In the genomic region with DNA sequence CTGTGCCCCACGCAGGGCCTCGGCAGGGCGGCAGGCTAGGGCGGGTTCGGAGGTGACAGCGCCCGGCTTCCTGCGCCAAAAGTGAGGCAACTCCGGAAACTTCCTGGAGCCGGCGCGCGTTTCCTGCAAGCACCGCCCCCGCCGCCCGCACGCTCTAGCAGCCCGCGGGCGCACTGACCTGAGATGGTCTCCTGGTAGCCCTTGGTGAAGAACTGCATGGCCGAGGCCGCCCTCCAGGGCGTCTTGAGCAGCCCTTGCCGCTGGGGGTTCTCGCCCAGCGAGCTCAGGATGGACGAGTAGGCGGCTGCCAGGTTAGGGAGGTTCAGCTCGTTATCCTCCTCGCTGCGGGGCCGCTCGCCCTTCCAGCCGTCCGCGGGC, we compare ENCODE assay signal across 8 cellular contexts. TPM values are rescaled to one million over a fixed set of nuclear protein-coding genes. Genes with fewer than 3 reads are reported as not detected.
DNase-seq lines count a peak whose midpoint lies in the region; ATAC-seq and TF ChIP-seq lines count a peak whose summit lies in the region.

No MANE protein-coding gene starts in this region.

- TF ChIP-seq POLR2A in testis (IDR thresholded peaks at IDR 0.05): no peak

- H3K27me3 Mint-ChIP-seq in CD8-positive, alpha-beta memory T cell: no peaks in the 10 kb centered on the region
- no peaks in the 10 kb centered on the region for H3K27me3 Mint-ChIP-seq in activated T-cell treated with anti-CD3 and anti-CD28 coated beads, Interleukin-2, amount 50 U/mL, for 72 hours (ENCODE audit: low read depth)

- H3K4me3 Mint-ChIP-seq in CD8-positive, alpha-beta memory T cell: peak overlapping the region; percentile 89 to 99 (median 91)
- H3K4me3 Mint-ChIP-seq in activated T-cell treated with anti-CD3 and anti-CD28 coated beads, Interleukin-2, amount 50 U/mL, for 72 hours: peak overlapping the region; percentile 88 to 98

- H3K36me3 ChIP-seq in CD8-positive, alpha-beta memory T cell (ENCODE audit: insufficient read depth, low read length): no peaks in the 10 kb centered on the region
- no peaks in the 10 kb centered on the region for H3K36me3 ChIP-seq in OCI-LY7 (ENCODE audit: insufficient read depth, low read length)
- no peaks in the 10 kb centered on the region for H3K36me3 ChIP-seq in neuron (ENCODE audit: insufficient read depth, low read length)
- no peaks in the 10 kb centered on the region for H3K36me3 ChIP-seq in testis (ENCODE audit: low read depth, missing control alignments)

- TF ChIP-seq CTCF in OCI-LY7 (conservative IDR thresholded peaks at IDR 0.05; ENCODE audit: low read length) (0 out of 2 replicates have a peak, but pooled peaks have one; percentile 13), testis (IDR thresholded peaks at IDR 0.05) (no peak)

- H3K27ac Mint-ChIP-seq in CD8-positive, alpha-beta memory T cell: peak overlapping the region; percentile 67 to 95 (median 93)
- no peak overlapping the region for H3K27ac Mint-ChIP-seq in activated T-cell treated with anti-CD3 and anti-CD28 coated beads, Interleukin-2, amount 50 U/mL, for 72 hours

- H3K79me2 ChIP-seq in OCI-LY7 (ENCODE audit: insufficient read depth, low read depth, low read length): peaks cover 8% of the 10 kb centered on the region; the same call in 1 of the 2 replicates

- peaks cover 13% of the 10 kb centered on the region for H3K4me1 ChIP-seq in CD8-positive, alpha-beta memory T cell (ENCODE audit: insufficient read depth, low read length)
- H3K4me1 ChIP-seq in OCI-LY7 (ENCODE audit: insufficient read depth, low read length, poor library complexity, severe bottlenecking) (peaks cover 8% of the 10 kb centered on the region), neuron (ENCODE audit: insufficient read depth, low read length) (peaks cover 11% of the 10 kb centered on the region), testis (no peaks in the 10 kb centered on the region)

- no peaks in the 10 kb centered on the region for H3K9me3 ChIP-seq in CD8-positive, alpha-beta memory T cell (ENCODE audit: low read length)
- H3K9me3 ChIP-seq in OCI-LY7 (ENCODE audit: low read length) (no peaks in the 10 kb centered on the region), neuron (ENCODE audit: low read length) (no peaks in the 10 kb centered on the region), testis (no peaks in the 10 kb centered on the region)

- H3K36me3 Mint-ChIP-seq in CD8-positive, alpha-beta memory T cell: peaks cover 0 to 8% (median 5%) of the 10 kb centered on the region in 3 donors
- peaks cover 3 to 4% of the 10 kb centered on the region in 2 donors for H3K36me3 Mint-ChIP-seq in activated T-cell treated with anti-CD3 and anti-CD28 coated beads, Interleukin-2, amount 50 U/mL, for 72 hours (ENCODE audit: insufficient read depth in 2 of 2)

- ATAC-seq in GM19397 (IDR thresholded peaks at IDR 0.05; ENCODE audit: unreplicated experiment) (peak; percentile 53), HG03460 (IDR thresholded peaks at IDR 0.05; ENCODE audit: unreplicated experiment) (peak; percentile 41)
- peak; percentile 76 to 79 for ATAC-seq in activated T-cell treated with anti-CD3 and anti-CD28 coated beads, Interleukin-2, amount 50 U/mL, for 72 hours (replicated peaks in 1 of 2)

- H3K4me1 Mint-ChIP-seq in CD8-positive, alpha-beta memory T cell: peaks cover 22 to 40% (median 38%) of the 10 kb centered on the region in 3 donors
- peaks cover 16% of the 10 kb centered on the region for H3K4me1 Mint-ChIP-seq in activated T-cell treated with anti-CD3 and anti-CD28 coated beads, Interleukin-2, amount 50 U/mL, for 72 hours (ENCODE audit: low read depth)

- no TSS peak for BruUV-seq in OCI-LY7 (replicated peaks; lab: Mats Ljungman, UMichigan)

- peak overlapping the region; percentile 81 for H3K4me2 ChIP-seq in OCI-LY7 (ENCODE audit: low read length)

- no peaks in the 10 kb centered on the region for H4K20me1 ChIP-seq in OCI-LY7 (ENCODE audit: insufficient read depth, low read length)

- H3K9me2 ChIP-seq in OCI-LY7 (ENCODE audit: insufficient read depth, low read length): no peaks in the 10 kb centered on the region

- no peaks in the 10 kb centered on the region for H3K27me3 ChIP-seq in CD8-positive, alpha-beta memory T cell (ENCODE audit: insufficient read depth, low read length, poor library complexity, severe bottlenecking)
- peaks cover 17% of the 10 kb centered on the region for H3K27me3 ChIP-seq in neuron (ENCODE audit: insufficient read depth, low read length)
- no peaks in the 10 kb centered on the region for H3K27me3 ChIP-seq in testis

- POLR2A ChIA-PET in CD8-positive, alpha-beta memory T cell (lab: Charles Lee): interaction anchor here (0.5 to 3.3 kb wide), 5 partner anchors 21 to 338 kb away, joined by 3 to 13 read pairs (median 6); partner anchors contain the start of genes SAMD4A, SOCS4 and WDHD1
- POLR2A ChIA-PET in OCI-LY7 (lab: Charles Lee): interaction anchor here (0.6 to 1.0 kb wide), 3 partner anchors 15 to 374 kb away, joined by 3 to 6 read pairs (median 3); no protein-coding TSS in a partner anchor

- peak overlapping the region; percentile 95 for H3K4me3 ChIP-seq in CD8-positive, alpha-beta memory T cell (ENCODE audit: low read length)
- H3K4me3 ChIP-seq in OCI-LY7 (ENCODE audit: low read depth, low read length, poor library complexity, severe bottlenecking) (peak overlapping the region; percentile 87), neuron (ENCODE audit: low read length) (peak overlapping the region; percentile 66), testis (peak overlapping the region; percentile 92 to 95)

- WGBS in testis, 2 donors: 0% methylated on average over 37 of the region's 37 CpGs; no CpG with 5 or more reads in 1 of the 2 donors

- CTCF ChIA-PET in CD8-positive, alpha-beta memory T cell (lab: Charles Lee): interaction anchor here (0.8 to 2.8 kb wide), 7 partner anchors 8 to 44 kb away, joined by 3 to 21 read pairs (median 8); no protein-coding TSS in a partner anchor
- CTCF ChIA-PET in OCI-LY7 (lab: Charles Lee; ENCODE audit: unreplicated experiment): no interaction called here

- no peaks in the 10 kb centered on the region for H3K9me3 Mint-ChIP-seq in CD8-positive, alpha-beta memory T cell
- H3K9me3 Mint-ChIP-seq in activated T-cell treated with anti-CD3 and anti-CD28 coated beads, Interleukin-2, amount 50 U/mL, for 72 hours: no peaks in the 10 kb centered on the region

- DNase-seq in CD8-positive, alpha-beta memory T cell: peak; percentile 78 to 86 (median 82)
- DNase-seq in OCI-LY7 (ENCODE audit: low spot score): peak; percentile 82
- DNase-seq in activated T-cell treated with anti-CD3 and anti-CD28 coated beads, Interleukin-2, amount 50 U/mL, for 72 hours: peak; percentile 85
- DNase-seq in fibroblast of peridontal ligament (ENCODE audit: extremely low read depth): peak; percentile 21
- peak; percentile 77 for DNase-seq in testis

- intact Hi-C loops in OCI-LY7 (cut with micrococcal nuclease; ENCODE audit: unreplicated experiment) (loop anchor here (5.0 kb wide), 2 partner anchors 335 to 370 kb away; partner anchors contain the start of genes FBXO34 and SAMD4A), testis (cut with DNase I; ENCODE audit: low total_unique reads) (no loop called here)

- peak overlapping the region; percentile 82 for H2AFZ ChIP-seq in OCI-LY7 (ENCODE audit: low read length)
- peak overlapping the region; percentile 90 for H2AFZ ChIP-seq in neuron (ENCODE audit: low read depth, low read length)

- peak overlapping the region; percentile 80 for H3K27ac ChIP-seq in CD8-positive, alpha-beta memory T cell (ENCODE audit: low read depth, low read length)
- H3K27ac ChIP-seq in OCI-LY7 (ENCODE audit: low read depth, low read length, poor library complexity, severe bottlenecking): peak overlapping the region; percentile 46
- H3K27ac ChIP-seq in testis: peak overlapping the region; percentile 56 to 88

RNA-seq across cellular contexts. Expression of gene GCH1, which starts 0.5 kb away (rescaled TPM):
- 10 to 100 TPM; 26.4 TPM for total RNA-seq in CD8-positive, alpha-beta memory T cell
- polyA plus RNA-seq in CD8-positive, alpha-beta memory T cell: 35.3 TPM
- 13.8 and 14.7 TPM in 2 replicates for total RNA-seq in OCI-LY7 (2014; rRNA removed; shearing (Covaris generic))
- total RNA-seq in OCI-LY7 (2022) (22.0 and 22.5 TPM in 2 replicates), testis (10 to 100 TPM; 11.3 to 15.8 TPM)
- total RNA-seq in activated T-cell treated with anti-CD3 and anti-CD28 coated beads, Interleukin-2, amount 50 U/mL, for 72 hours: 10 to 100 TPM; 35.3 to 54.0 TPM
- polyA plus RNA-seq in testis (ENCODE audit: insufficient read depth, low read depth, low replicate concordance): 8.8 TPM

Comparison
In these comparisons a context has a peak if more than half of its experiments do, and no peak if none do; other contexts are left out.
1. Peak in every context shown above with its lines: DNase-seq, ATAC-seq, H3K4me3 ChIP-seq and H3K27ac ChIP-seq.
2. DNase-seq: peak in every context shown above with its lines; median percentile 85 in activated T-cell treated with anti-CD3 and anti-CD28 coated beads, Interleukin-2, amount 50 U/mL, for 72 hours; 82 in CD8-positive, alpha-beta memory T cell; 82 in OCI-LY7; 77 in testis; 21 in fibroblast of peridontal ligament.